ENCODE assay signal across 16 cellular contexts in genomic region chr6:34536251-34536958, GRCh38. TPM values are rescaled to one million over a fixed set of nuclear protein-coding genes. Genes with fewer than 3 reads are reported as not detected.
A peak's percentile ranks its signal among the peaks of the same experiment; 100 is the strongest.
DNase-seq lines count a peak whose midpoint lies in the region; ATAC-seq, FAIRE-seq and TF ChIP-seq lines count a peak whose summit lies in the region.
"Had no signal": no experiment of that assay in that cellular context is flagged by ENCODE, and none has a peak within 500 bp of the region (broad histone marks: within the 10 kb centered on the region; RNA-seq: fewer than 3 reads in every experiment).

No MANE protein-coding gene starts in this region.

- in situ Hi-C loops in transverse colon (cut with MboI; ENCODE audit: low pct_ligation_motif_present in 1 of 4, low pct_unique_long_range_greater_than_20kb in 1 of 4, low sequenced_read_pairs in 3 of 4), result no loop called here

- no TSS peak for BruUV-seq in MCF 10A (replicated peaks; lab: Mats Ljungman, UMichigan)

- no peaks in the 10 kb centered on the region for H3K36me3 Mint-ChIP-seq in MCF 10A (ENCODE audit: insufficient read depth, unreplicated experiment)
- H3K36me3 Mint-ChIP-seq in activated T-cell treated with anti-CD3 and anti-CD28 coated beads, Interleukin-2, amount 50 U/mL, for 4 hours (ENCODE audit: insufficient read depth), result no peaks in the 10 kb centered on the region
- H3K36me3 Mint-ChIP-seq: activated naive CD8-positive, alpha-beta T cell; naive thymus-derived CD4-positive, alpha-beta T cell had no signal

- no peaks in the 10 kb centered on the region for H3K9me3 Mint-ChIP-seq in MCF 10A (ENCODE audit: unreplicated experiment)
- H3K9me3 Mint-ChIP-seq in activated T-cell treated with anti-CD3 and anti-CD28 coated beads, Interleukin-2, amount 50 U/mL, for 4 hours, result no peaks in the 10 kb centered on the region
- H3K9me3 Mint-ChIP-seq: naive thymus-derived CD4-positive, alpha-beta T cell had no signal

- FAIRE-seq in bronchial epithelial cell (lab: Jason Lieb, UNC), result no peak

- no peak for TF ChIP-seq EP300 in transverse colon (IDR thresholded peaks at IDR 0.05; ENCODE audit: low read depth)

- no peaks in the 10 kb centered on the region for H3K27me3 Mint-ChIP-seq in MCF 10A (ENCODE audit: insufficient read depth, unreplicated experiment)
- no peaks in the 10 kb centered on the region for H3K27me3 Mint-ChIP-seq in activated T-cell treated with anti-CD3 and anti-CD28 coated beads, Interleukin-2, amount 50 U/mL, for 4 hours (ENCODE audit: low read depth)
- H3K27me3 Mint-ChIP-seq: activated naive CD8-positive, alpha-beta T cell; naive thymus-derived CD4-positive, alpha-beta T cell had no signal

- no peak overlapping the region for H3K4me3 Mint-ChIP-seq in MCF 10A (ENCODE audit: unreplicated experiment)
- H3K4me3 Mint-ChIP-seq in activated T-cell treated with anti-CD3 and anti-CD28 coated beads, Interleukin-2, amount 50 U/mL, for 4 hours, result no peak overlapping the region
- H3K4me3 Mint-ChIP-seq: activated naive CD8-positive, alpha-beta T cell; naive thymus-derived CD4-positive, alpha-beta T cell had no signal

- H3K27me3 ChIP-seq in breast epithelium, result no peaks in the 10 kb centered on the region
- no peaks in the 10 kb centered on the region for H3K27me3 ChIP-seq in bronchial epithelial cell (ENCODE audit: control insufficient read depth, insufficient read depth, low read length)
- no peaks in the 10 kb centered on the region for H3K27me3 ChIP-seq in transverse colon
- H3K27me3 ChIP-seq: cardiac muscle cell, testis had no signal

- H3K27ac ChIP-seq in breast epithelium, result peak overlapping the region; percentile 58 to 83
- H3K27ac ChIP-seq in transverse colon, result peak overlapping the region; percentile 76 to 84 (median 80)
- H3K27ac ChIP-seq: cardiac muscle cell, left ventricle myocardium inferior, RWPE1, testis had no signal

- TF ChIP-seq CTCF in breast epithelium (IDR thresholded peaks at IDR 0.05) (no peak), MCF 10A (IDR thresholded peaks at IDR 0.05; ENCODE audit: unreplicated experiment) (no peak), bronchial epithelial cell (IDR thresholded peaks at IDR 0.05; ENCODE audit: insufficient read depth, low read length, severe bottlenecking) (no peak), transverse colon (IDR thresholded peaks at IDR 0.05) (no peak)

- no peaks in the 10 kb centered on the region for H3K4me1 Mint-ChIP-seq in MCF 10A (ENCODE audit: insufficient read depth, unreplicated experiment)
- H3K4me1 Mint-ChIP-seq in activated T-cell treated with anti-CD3 and anti-CD28 coated beads, Interleukin-2, amount 50 U/mL, for 4 hours (ENCODE audit: low read depth), result no peaks in the 10 kb centered on the region
- H3K4me1 Mint-ChIP-seq: naive thymus-derived CD4-positive, alpha-beta T cell had no signal

- CTCF ChIA-PET in MCF 10A (lab: Yijun Ruan, JAX), result interaction anchor here (0.7 to 1.0 kb wide), 2 partner anchors 73 to 509 kb away, joined by 3 to 4 read pairs; no protein-coding TSS in a partner anchor

- H3K9me3 ChIP-seq in breast epithelium (no peaks in the 10 kb centered on the region), transverse colon (no peaks in the 10 kb centered on the region)
- H3K9me3 ChIP-seq: left ventricle myocardium inferior, testis had no signal

- no peak overlapping the region for H3K27ac Mint-ChIP-seq in MCF 10A (ENCODE audit: low read depth, unreplicated experiment)
- H3K27ac Mint-ChIP-seq: activated naive CD8-positive, alpha-beta T cell; naive thymus-derived CD4-positive, alpha-beta T cell had no signal

- 59% methylated on average over 3 of the region's 3 CpGs; no CpG with 5 or more reads in 1 of the 2 donors for WGBS in transverse colon (ENCODE audit: low coverage in 1 of 2), 2 donors

- DNase-seq in breast epithelium (ENCODE audit: low spot score in 2 of 2), result peak; percentile 72 to 91
- no peak for DNase-seq in MCF 10A (ENCODE audit: unreplicated experiment)
- peak; percentile 70 for DNase-seq in NCI-H345 (lab: John Stamatoyannopoulos, UW)
- peak; percentile 10 for DNase-seq in bronchial epithelial cell (ENCODE audit: low read depth)
- peak; percentile 67 for DNase-seq in transverse colon
- no peak for DNase-seq in stimulated activated CD4-positive, alpha-beta T cell treated with anti-CD3 and anti-CD28 coated beads, Interleukin-4, amount 100 ng/mL, for 4 hours
- DNase-seq in activated naive CD4-positive, alpha-beta T cell (lab: John Stamatoyannopoulos, UW), result no peak
- DNase-seq in activated T-cell treated with anti-CD3 and anti-CD28 coated beads, Interleukin-2, amount 50 U/mL, for 4 hours, result no peak
- DNase-seq: ACHN; left ventricle myocardium inferior; naive thymus-derived CD4-positive, alpha-beta T cell; testis had no signal

- POLR2A ChIA-PET in MCF 10A (lab: Yijun Ruan, JAX), result no interaction called here

- no peak for TF ChIP-seq POLR2A in breast epithelium (IDR thresholded peaks at IDR 0.05)
- TF ChIP-seq POLR2A in transverse colon (IDR thresholded peaks at IDR 0.05), result peak; percentile 8

- H3K4me1 ChIP-seq in breast epithelium (peaks cover 0 to 16% of the 10 kb centered on the region in 2 donors), transverse colon (peaks cover 6 to 32% (median 23%) of the 10 kb centered on the region in 4 donors)
- H3K4me1 ChIP-seq: left ventricle myocardium inferior, testis had no signal

- H3K4me3 ChIP-seq in breast epithelium (no peak overlapping the region), bronchial epithelial cell (ENCODE audit: low read depth, low read length) (no peak overlapping the region), transverse colon (no peak overlapping the region)
- H3K4me3 ChIP-seq: cardiac muscle cell, left ventricle myocardium inferior, testis had no signal

- H3K36me3 ChIP-seq in breast epithelium, result no peaks in the 10 kb centered on the region
- peaks cover 8% of the 10 kb centered on the region for H3K36me3 ChIP-seq in bronchial epithelial cell (ENCODE audit: control insufficient read depth, insufficient read depth, low read length)
- no peaks in the 10 kb centered on the region for H3K36me3 ChIP-seq in transverse colon
- H3K36me3 ChIP-seq: cardiac muscle cell, left ventricle myocardium inferior had no signal

- ATAC-seq in activated T-cell treated with anti-CD3 and anti-CD28 coated beads, Interleukin-2, amount 50 U/mL, for 4 hours, result no peak
- ATAC-seq: naive thymus-derived CD4-positive, alpha-beta T cell had no signal

- intact Hi-C loops in breast epithelium (cut with DNase I; ENCODE audit: low total_unique reads) (no loop called here), MCF 10A (cut with micrococcal nuclease) (no loop called here), transverse colon (cut with DNase I; ENCODE audit: low total_unique reads) (no loop called here)

RNA-seq across cellular contexts. Expression of gene SPDEF, which starts 19.7 kb away (rescaled TPM):
- 100 to 1,000 TPM in 1 of 3 donors, 10 to 100 TPM in 1, under 1 TPM in 1; 0.48 to 123 (median 89.0) TPM for total RNA-seq in breast epithelium
- not detected in 2 replicates for total RNA-seq in MCF 10A (2022)
- total RNA-seq in bronchial epithelial cell, result 2.4 and 5.0 TPM in 2 replicates
- 10 to 100 TPM in 3 of 4 donors, 1 to 10 TPM in 1; 9.0 to 57.3 (median 31.5) TPM for total RNA-seq in transverse colon
- under 1 TPM; 0.13 to 0.24 (median 0.14) TPM for total RNA-seq in activated T-cell treated with anti-CD3 and anti-CD28 coated beads, Interleukin-2, amount 50 U/mL, for 4 hours
- total RNA-seq: T-helper 2 cell treated with Interferon-gamma antibody and Interleukin-4, amounts not matched to agents 100 ng/mL and 5 ng/mL, for 36 hours had no signal

Comparison
In these comparisons a context has a peak if more than half of its experiments do, and no peak if none do; other contexts are left out.
1. DNase-seq: peak in breast epithelium (2 of 2), NCI-H345 (single experiment), bronchial epithelial cell (single experiment) and transverse colon (single experiment); none in MCF 10A (single experiment), stimulated activated CD4-positive, alpha-beta T cell treated with anti-CD3 and anti-CD28 coated beads, Interleukin-4, amount 100 ng/mL, for 4 hours (0 of 2), activated naive CD4-positive, alpha-beta T cell (0 of 4) and activated T-cell treated with anti-CD3 and anti-CD28 coated beads, Interleukin-2, amount 50 U/mL, for 4 hours (single experiment).